ENCODE assay signal across 20 cellular contexts in genomic region chr14:71309756-71310155, GRCh38. TPM values are rescaled to one million over a fixed set of nuclear protein-coding genes. Genes with fewer than 3 reads are reported as not detected.
DNase-seq lines count a peak whose midpoint lies in the region; ATAC-seq and TF ChIP-seq lines count a peak whose summit lies in the region.
"Had no signal": no experiment of that assay in that cellular context is flagged by ENCODE, and none has a peak within 500 bp of the region (broad histone marks: within the 10 kb centered on the region; RNA-seq: fewer than 3 reads in every experiment).

No MANE protein-coding gene starts in this region.

- H3K4me1 Mint-ChIP-seq in progenitor cell of endocrine pancreas (ENCODE audit: low read depth) (no peaks in the 10 kb centered on the region), T-cell (no peaks in the 10 kb centered on the region)
- peaks cover under 1% of the 10 kb centered on the region for H3K4me1 Mint-ChIP-seq in activated T-helper 1 cell treated with anti-CD3 and anti-CD28 coated beads, Interleukin-12 subunit alpha, Interleukin-12 subunit beta, Interleukin-2, Interleukin-4 antibody, amounts not matched to agents 30 ng/mL and 10 ng/mL and 1 ng/mL, durations not matched to agents 14 hours and 24 hours and 36 hours (ENCODE audit: low read depth)
- H3K4me1 Mint-ChIP-seq: natural killer cell had no signal

- H3K4me3 Mint-ChIP-seq in progenitor cell of endocrine pancreas (ENCODE audit: low read depth) (no peak overlapping the region), T-cell (no peak overlapping the region)
- no peak overlapping the region for H3K4me3 Mint-ChIP-seq in activated T-helper 1 cell treated with anti-CD3 and anti-CD28 coated beads, Interleukin-12 subunit alpha, Interleukin-12 subunit beta, Interleukin-2, Interleukin-4 antibody, amounts not matched to agents 30 ng/mL and 10 ng/mL and 1 ng/mL, durations not matched to agents 14 hours and 24 hours and 36 hours
- H3K4me3 Mint-ChIP-seq: natural killer cell had no signal

- no peaks in the 10 kb centered on the region for H3K36me3 ChIP-seq in OCI-LY3 (replicated peaks; ENCODE audit: low read depth, low read length)
- H3K36me3 ChIP-seq: right atrium auricular region had no signal

- DNase-seq in DMS53 (lab: John Stamatoyannopoulos, UW): peak; percentile 5
- DNase-seq in DMS53 treated with DMSO at 0.1 percent for 48 hours (lab: John Stamatoyannopoulos, UW; ENCODE audit: unreplicated experiment): no peak
- no peak for DNase-seq in epithelial cell of proximal tubule (ENCODE audit: low read depth)
- no peak for DNase-seq in progenitor cell of endocrine pancreas (ENCODE audit: low spot score, unreplicated experiment)
- no peak for DNase-seq in T-cell
- DNase-seq in activated T-helper 1 cell treated with anti-CD3 and anti-CD28 coated beads, Interleukin-12 subunit alpha, Interleukin-12 subunit beta, Interleukin-2, Interleukin-4 antibody, amounts not matched to agents 30 ng/mL and 10 ng/mL and 1 ng/mL, durations not matched to agents 14 hours and 24 hours and 36 hours (ENCODE audit: low spot score): no peak
- no peak for DNase-seq in activated CD4-positive, alpha-beta T cell treated with anti-CD3 and anti-CD28 coated beads for 48 hours
- DNase-seq: 8988T; activated T-cell treated with anti-CD3 and anti-CD28 coated beads, Interleukin-2, amount 50 U/mL, for 1 hour; Kasumi-1; left ventricle myocardium superior; natural killer cell; NCI-H187; NCI-H524; stimulated activated CD4-positive, alpha-beta T cell treated with anti-CD3 and anti-CD28 coated beads, Interleukin-4, amount 100 ng/mL, for 1 hour; trophoblast cell had no signal

- H3K27me3 ChIP-seq in OCI-LY3 (ENCODE audit: low read depth, low read length): peaks cover 3% of the 10 kb centered on the region; the same call in 1 of the 2 replicates
- H3K27me3 ChIP-seq: esophagus muscularis mucosa, right atrium auricular region had no signal

- ATAC-seq in T-cell (replicated peaks in 1 of 4): no peak
- ATAC-seq: left ventricle myocardium superior, natural killer cell had no signal

- H3K4me3 ChIP-seq in OCI-LY3 (ENCODE audit: low read length): no peak overlapping the region
- H3K4me3 ChIP-seq in epithelial cell of proximal tubule (ENCODE audit: low read depth, low read length): no peak overlapping the region
- H3K4me3 ChIP-seq: coronary artery, esophagus muscularis mucosa, right atrium auricular region had no signal

- H3K9me3 Mint-ChIP-seq in progenitor cell of endocrine pancreas (ENCODE audit: low read depth) (peaks cover 6% of the 10 kb centered on the region), T-cell (peaks cover 6 to 16% (median 15%) of the 10 kb centered on the region in 3 donors)
- peaks cover 28% of the 10 kb centered on the region for H3K9me3 Mint-ChIP-seq in activated T-helper 1 cell treated with anti-CD3 and anti-CD28 coated beads, Interleukin-12 subunit alpha, Interleukin-12 subunit beta, Interleukin-2, Interleukin-4 antibody, amounts not matched to agents 30 ng/mL and 10 ng/mL and 1 ng/mL, durations not matched to agents 14 hours and 24 hours and 36 hours

- no peak overlapping the region for H2AFZ ChIP-seq in OCI-LY3 (ENCODE audit: low read depth, low read length)

- no peak overlapping the region for H3K9ac ChIP-seq in OCI-LY3 (ENCODE audit: low read length)

- no peaks in the 10 kb centered on the region for H3K79me2 ChIP-seq in OCI-LY3 (ENCODE audit: low read length)

- H3K27me3 Mint-ChIP-seq in progenitor cell of endocrine pancreas: no peaks in the 10 kb centered on the region
- peaks cover 22 to 23% of the 10 kb centered on the region in 2 donors for H3K27me3 Mint-ChIP-seq in T-cell
- H3K27me3 Mint-ChIP-seq in activated T-helper 1 cell treated with anti-CD3 and anti-CD28 coated beads, Interleukin-12 subunit alpha, Interleukin-12 subunit beta, Interleukin-2, Interleukin-4 antibody, amounts not matched to agents 30 ng/mL and 10 ng/mL and 1 ng/mL, durations not matched to agents 14 hours and 24 hours and 36 hours (ENCODE audit: insufficient read depth): peaks cover 6% of the 10 kb centered on the region

- TF ChIP-seq CTCF in OCI-LY3 (IDR thresholded peaks at IDR 0.05; ENCODE audit: low read depth, low read length) (peak; percentile 46), epithelial cell of proximal tubule (conservative IDR thresholded peaks at IDR 0.05; ENCODE audit: low read depth, low read length) (peak; percentile 41), progenitor cell of endocrine pancreas (IDR thresholded peaks at IDR 0.05; ENCODE audit: unreplicated experiment) (peak; percentile 51)

- no peak overlapping the region for H3K27ac Mint-ChIP-seq in progenitor cell of endocrine pancreas
- no peak overlapping the region for H3K27ac Mint-ChIP-seq in T-cell
- H3K27ac Mint-ChIP-seq in activated T-helper 1 cell treated with anti-CD3 and anti-CD28 coated beads, Interleukin-12 subunit alpha, Interleukin-12 subunit beta, Interleukin-2, Interleukin-4 antibody, amounts not matched to agents 30 ng/mL and 10 ng/mL and 1 ng/mL, durations not matched to agents 14 hours and 24 hours and 36 hours: no peak overlapping the region
- H3K27ac Mint-ChIP-seq: natural killer cell had no signal

- CTCF ChIA-PET in T-cell (lab: Charles Lee): interaction anchor here in 1 of 2 donors (0.9 to 1.1 kb wide), 2 partner anchors 94 to 168 kb away, joined by 3 to 5 read pairs; no protein-coding TSS in a partner anchor

- no peaks in the 10 kb centered on the region for H3K36me3 Mint-ChIP-seq in progenitor cell of endocrine pancreas (ENCODE audit: insufficient read depth)
- peaks cover 10% of the 10 kb centered on the region for H3K36me3 Mint-ChIP-seq in T-cell
- H3K36me3 Mint-ChIP-seq in activated T-helper 1 cell treated with anti-CD3 and anti-CD28 coated beads, Interleukin-12 subunit alpha, Interleukin-12 subunit beta, Interleukin-2, Interleukin-4 antibody, amounts not matched to agents 30 ng/mL and 10 ng/mL and 1 ng/mL, durations not matched to agents 14 hours and 24 hours and 36 hours (ENCODE audit: low read depth): peaks cover 4% of the 10 kb centered on the region

- peaks cover 3% of the 10 kb centered on the region; the same call in 1 of the 2 replicates for H3K9me3 ChIP-seq in OCI-LY3 (ENCODE audit: insufficient read depth, low read length)

- no peak overlapping the region for H3K27ac ChIP-seq in OCI-LY3 (ENCODE audit: low read length)
- H3K27ac ChIP-seq: coronary artery, esophagus muscularis mucosa, right atrium auricular region had no signal

- POLR2A ChIA-PET in T-cell (lab: Charles Lee): no interaction called here

- no peaks in the 10 kb centered on the region for H4K20me1 ChIP-seq in OCI-LY3 (ENCODE audit: insufficient read depth, low read length)

- H3K4me2 ChIP-seq in OCI-LY3 (ENCODE audit: low read length): no peak overlapping the region

- intact Hi-C loops in activated T-helper 1 cell treated with anti-CD3 and anti-CD28 coated beads, Interleukin-12 subunit alpha, Interleukin-12 subunit beta, Interleukin-2, Interleukin-4 antibody, amounts not matched to agents 30 ng/mL and 10 ng/mL and 1 ng/mL, durations not matched to agents 14 hours and 24 hours and 36 hours (cut with micrococcal nuclease): no loop called here

- peaks cover 12% of the 10 kb centered on the region for H3K4me1 ChIP-seq in OCI-LY3 (ENCODE audit: low read length)
- H3K4me1 ChIP-seq: esophagus muscularis mucosa, right atrium auricular region had no signal

RNA-seq across cellular contexts. Expression of gene SIPA1L1, which starts 10.5 kb away (rescaled TPM):
- total RNA-seq in epithelial cell of proximal tubule (33.9 and 61.6 TPM in 2 replicates), progenitor cell of endocrine pancreas (101 and 105 TPM in 2 replicates), T-cell (10 to 100 TPM; 34.9 to 50.6 (median 42.3) TPM)
- total RNA-seq in activated T-helper 1 cell treated with anti-CD3 and anti-CD28 coated beads, Interleukin-12 subunit alpha, Interleukin-12 subunit beta, Interleukin-2, Interleukin-4 antibody, amounts not matched to agents 30 ng/mL and 10 ng/mL and 1 ng/mL, durations not matched to agents 14 hours and 24 hours and 36 hours: 98.0 and 98.9 TPM in 2 replicates
